15 cellular contexts compared by ENCODE assay signal in the genomic region with DNA sequence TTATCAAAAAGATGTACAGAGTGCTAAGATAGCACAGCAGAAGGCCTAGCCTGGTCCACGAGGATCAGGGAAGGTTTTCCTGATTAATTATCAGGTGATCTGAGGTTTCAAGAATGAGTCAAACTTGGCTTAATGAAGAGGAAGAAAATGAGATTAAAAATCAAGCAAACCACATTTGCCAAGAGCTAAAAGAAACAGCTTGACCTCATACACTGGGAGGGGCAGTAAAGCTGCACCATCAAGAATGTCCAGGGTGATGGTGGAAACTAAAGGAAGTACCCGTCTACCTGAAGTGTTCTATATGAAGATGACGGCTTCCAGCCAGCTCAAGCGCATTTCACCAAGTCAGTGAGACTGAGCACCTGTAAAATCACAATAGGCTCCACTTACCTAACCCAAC.
DNase-seq lines count a peak whose midpoint lies in the region; ATAC-seq and TF ChIP-seq lines count a peak whose summit lies in the region.
"Had no signal": no experiment of that assay in that cellular context is flagged by ENCODE, and none has a peak within 500 bp of the region (broad histone marks: within the 10 kb centered on the region; RNA-seq: fewer than 3 reads in every experiment).

No MANE protein-coding gene starts in this region.

- H4K20me1 ChIP-seq in hepatocyte (ENCODE audit: insufficient read depth, poor library complexity, severe bottlenecking) (no peaks in the 10 kb centered on the region), neural progenitor cell (ENCODE audit: low read depth) (no peaks in the 10 kb centered on the region)
- H4K20me1 ChIP-seq: BLaER1 treated with 17β-estradiol and CSF1 and Interleukin-3, amounts not matched to agents 10 nM and 100 nM had no signal

- H3K27ac Mint-ChIP-seq in neural progenitor cell = peak overlapping the region; percentile 47
- H3K27ac Mint-ChIP-seq: CD4-positive, CD25-positive, alpha-beta regulatory T cell; HFFc6 had no signal

- peak overlapping the region; percentile 17 for H3K4me3 ChIP-seq in colonic mucosa
- no peak overlapping the region for H3K4me3 ChIP-seq in hepatocyte
- H3K4me3 ChIP-seq in neural progenitor cell = no peak overlapping the region
- H3K4me3 ChIP-seq: BLaER1 treated with 17β-estradiol and CSF1 and Interleukin-3, amounts not matched to agents 10 nM and 100 nM had no signal

- peak overlapping the region; percentile 37 for H3K27ac ChIP-seq in colonic mucosa
- H3K27ac ChIP-seq in hepatocyte = peak overlapping the region; percentile 85
- no peak overlapping the region for H3K27ac ChIP-seq in neural progenitor cell
- H3K27ac ChIP-seq: BLaER1 treated with 17β-estradiol and CSF1 and Interleukin-3, amounts not matched to agents 10 nM and 100 nM had no signal

- no peak for ATAC-seq in GM18519 (IDR thresholded peaks at IDR 0.05; ENCODE audit: low FRiP score, unreplicated experiment)

- H3F3A ChIP-seq in neural progenitor cell (ENCODE audit: low read depth) = no peaks in the 10 kb centered on the region

- H3K36me3 ChIP-seq in colonic mucosa (no peaks in the 10 kb centered on the region), hepatocyte (replicated peaks; ENCODE audit: insufficient read depth, low read depth) (no peaks in the 10 kb centered on the region), neural progenitor cell (no peaks in the 10 kb centered on the region)
- H3K36me3 ChIP-seq: BLaER1 treated with 17β-estradiol and CSF1 and Interleukin-3, amounts not matched to agents 10 nM and 100 nM had no signal

- no peak overlapping the region for H3K4me3 Mint-ChIP-seq in neural progenitor cell
- H3K4me3 Mint-ChIP-seq: CD4-positive, CD25-positive, alpha-beta regulatory T cell; HFFc6 had no signal

- intact Hi-C loops in colonic mucosa (cut with DNase I) = no loop called here

- peak; percentile 27 for DNase-seq in OCI-M1 (lab: John Stamatoyannopoulos, UW)
- DNase-seq in colonic mucosa = no peak
- no peak for DNase-seq in hepatocyte (ENCODE audit: low spot score)
- no peak for DNase-seq in neural progenitor cell (ENCODE audit: low spot score)
- no peak for DNase-seq in NCI-H1092 treated with DMSO at 0.1 percent for 48 hours (lab: John Stamatoyannopoulos, UW)
- no peak for DNase-seq in NCI-H1436 (lab: John Stamatoyannopoulos, UW)
- DNase-seq in stimulated activated naive CD4-positive, alpha-beta T cell (lab: John Stamatoyannopoulos, UW) = no peak
- DNase-seq: ACHN; CD4-positive, CD25-positive, alpha-beta regulatory T cell; DMS53; GF-D8; HCEC 1CT; HFFc6 had no signal

- 92% methylated on average over 4 of the region's 4 CpGs for WGBS in hepatocyte (ENCODE audit: low lambda C conversion rate, missing lambda C conversion rate)

- H3K9me3 ChIP-seq in colonic mucosa = no peaks in the 10 kb centered on the region
- no peaks in the 10 kb centered on the region for H3K9me3 ChIP-seq in hepatocyte (ENCODE audit: low read depth)
- H3K9me3 ChIP-seq in neural progenitor cell (ENCODE audit: low read depth) = no peaks in the 10 kb centered on the region
- H3K9me3 ChIP-seq: BLaER1 treated with 17β-estradiol and CSF1 and Interleukin-3, amounts not matched to agents 10 nM and 100 nM had no signal

- no peaks in the 10 kb centered on the region for H3K36me3 Mint-ChIP-seq in neural progenitor cell
- H3K36me3 Mint-ChIP-seq: CD4-positive, CD25-positive, alpha-beta regulatory T cell had no signal

- H3K4me1 ChIP-seq in colonic mucosa = no peaks in the 10 kb centered on the region
- peaks cover 10% of the 10 kb centered on the region for H3K4me1 ChIP-seq in hepatocyte (ENCODE audit: insufficient read depth)
- no peaks in the 10 kb centered on the region for H3K4me1 ChIP-seq in neural progenitor cell

- no peak overlapping the region for H2AFZ ChIP-seq in hepatocyte
- H2AFZ ChIP-seq in neural progenitor cell (replicated peaks) = no peak overlapping the region

- H3K4me2 ChIP-seq in hepatocyte = peak overlapping the region; percentile 21
- H3K4me2 ChIP-seq in neural progenitor cell = no peak overlapping the region

- no peaks in the 10 kb centered on the region for H3K9me3 Mint-ChIP-seq in neural progenitor cell
- H3K9me3 Mint-ChIP-seq: CD4-positive, CD25-positive, alpha-beta regulatory T cell; HFFc6 had no signal

- no peaks in the 10 kb centered on the region for H3K27me3 Mint-ChIP-seq in neural progenitor cell (ENCODE audit: insufficient read depth, low read depth)

- no peaks in the 10 kb centered on the region for H3K79me2 ChIP-seq in hepatocyte
- H3K79me2 ChIP-seq in neural progenitor cell (ENCODE audit: low read depth) = no peaks in the 10 kb centered on the region

- H3K9me2 ChIP-seq in hepatocyte (replicated peaks; ENCODE audit: insufficient read depth) = no peaks in the 10 kb centered on the region

- TF ChIP-seq CTCF in colonic mucosa (IDR thresholded peaks at IDR 0.05) (no peak), hepatocyte (IDR thresholded peaks at IDR 0.05; ENCODE audit: poor library complexity) (no peak), neural progenitor cell (IDR thresholded peaks at IDR 0.05) (no peak)

- H3K4me1 Mint-ChIP-seq in neural progenitor cell = peaks cover 37% of the 10 kb centered on the region
- H3K4me1 Mint-ChIP-seq: CD4-positive, CD25-positive, alpha-beta regulatory T cell had no signal

- H3K27me3 ChIP-seq in colonic mucosa = no peaks in the 10 kb centered on the region
- no peaks in the 10 kb centered on the region for H3K27me3 ChIP-seq in hepatocyte
- H3K27me3 ChIP-seq in neural progenitor cell = no peaks in the 10 kb centered on the region
- H3K27me3 ChIP-seq: BLaER1 treated with 17β-estradiol and CSF1 and Interleukin-3, amounts not matched to agents 10 nM and 100 nM had no signal

- H3K9ac ChIP-seq in colonic mucosa (ENCODE audit: low read depth in 2 of 2, low read length in 2 of 2) = no peak overlapping the region
- H3K9ac ChIP-seq in neural progenitor cell = no peak overlapping the region
- H3K9ac ChIP-seq: BLaER1 treated with 17β-estradiol and CSF1 and Interleukin-3, amounts not matched to agents 10 nM and 100 nM had no signal
